8 cellular contexts compared by ENCODE assay signal in the genomic region with DNA sequence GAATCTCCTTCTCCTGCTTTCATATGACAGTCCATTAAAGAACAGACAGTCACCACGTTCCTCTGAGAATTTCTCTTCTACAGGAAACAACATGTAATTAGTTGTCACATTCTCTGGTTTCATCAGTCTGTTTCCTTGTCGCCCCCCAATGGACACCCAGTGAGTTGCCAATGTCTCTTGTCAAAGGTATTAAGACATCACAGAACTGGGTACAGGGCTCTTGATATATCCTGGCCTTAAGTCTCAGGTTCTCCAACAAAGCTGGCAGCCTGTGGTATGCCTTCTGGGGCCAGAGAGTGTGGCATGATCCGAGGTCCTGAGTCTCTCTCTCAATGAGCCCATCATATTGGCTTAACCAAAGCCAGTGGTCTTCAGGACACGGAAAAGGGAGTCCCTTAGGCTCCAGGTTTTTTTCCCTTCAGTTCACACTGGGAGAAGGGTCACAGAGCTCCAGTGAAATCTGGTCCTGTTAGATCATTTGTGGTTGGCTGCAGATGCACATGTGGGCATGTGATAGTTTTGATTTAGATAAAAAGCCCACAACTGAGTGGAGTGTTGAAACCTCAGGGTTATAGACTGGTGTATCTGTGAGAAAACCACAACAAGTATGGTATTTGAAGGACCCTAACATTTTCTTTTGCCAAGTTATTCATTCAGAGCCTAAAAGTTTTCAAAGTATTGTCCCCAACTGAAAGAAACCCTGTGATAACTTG. TPM values are rescaled to one million over a fixed set of nuclear protein-coding genes. Genes with fewer than 3 reads are reported as not detected.
DNase-seq lines count a peak whose midpoint lies in the region; ATAC-seq, FAIRE-seq and TF ChIP-seq lines count a peak whose summit lies in the region.

No MANE protein-coding gene starts in this region.

- DNase-seq in BJ (ENCODE audit: low read depth) (no peak), RCC 7860 (ENCODE audit: low spot score) (peak; percentile 54), endothelial cell (ENCODE audit: low spot score) (peak; percentile 47), NCI-H2196 treated with DMSO at 0.1 percent for 48 hours (lab: John Stamatoyannopoulos, UW; ENCODE audit: unreplicated experiment) (no peak), putamen (ENCODE audit: low spot score) (no peak)

- CTCF ChIA-PET in BJ (lab: Yijun Ruan, JAX), result interaction anchor here (0.6 to 2.6 kb wide), 18 partner anchors 10 to 687 kb away, joined by 3 to 21 read pairs (median 4); no protein-coding TSS in a partner anchor

- H3K27me3 Mint-ChIP-seq in endothelial cell (ENCODE audit: unreplicated experiment) (peaks cover 2% of the 10 kb centered on the region), nephron (ENCODE audit: low read depth) (no peaks in the 10 kb centered on the region)

- POLR2A ChIA-PET in BJ (lab: Charles Lee), result no interaction called here

- FAIRE-seq in RCC 7860 (lab: Jason Lieb, UNC), result peak; percentile 50

- no peak overlapping the region for H3K4me3 ChIP-seq in BJ (ENCODE audit: low read depth, low read length)

- H3K4me1 Mint-ChIP-seq in endothelial cell (ENCODE audit: unreplicated experiment) (peaks cover 7% of the 10 kb centered on the region), nephron (peaks cover 19% of the 10 kb centered on the region)

- no peaks in the 10 kb centered on the region for H3K9me3 Mint-ChIP-seq in endothelial cell (ENCODE audit: unreplicated experiment)
- no peaks in the 10 kb centered on the region for H3K9me3 Mint-ChIP-seq in nephron

- peaks cover 1% of the 10 kb centered on the region for H3K27me3 ChIP-seq in BJ (ENCODE audit: control insufficient read depth, insufficient read depth, low read length)

- H3K36me3 ChIP-seq in BJ (ENCODE audit: control insufficient read depth, insufficient read depth, low read length), result no peaks in the 10 kb centered on the region

- no peak overlapping the region for H3K4me3 Mint-ChIP-seq in endothelial cell (ENCODE audit: unreplicated experiment)
- no peak overlapping the region for H3K4me3 Mint-ChIP-seq in nephron

- TF ChIP-seq CTCF in BJ (IDR thresholded peaks at IDR 0.05; ENCODE audit: insufficient read depth, low read depth, low read length) (peak; percentile 72), endothelial cell (IDR thresholded peaks at IDR 0.05; ENCODE audit: unreplicated experiment) (peak; percentile 20), nephron (IDR thresholded peaks at IDR 0.05; ENCODE audit: unreplicated experiment in 3 of 3) (peak in 2 of 3 experiments; percentile 20 to 36)

- H3K27ac Mint-ChIP-seq in endothelial cell (ENCODE audit: unreplicated experiment), result no peak overlapping the region
- peak overlapping the region; percentile 12 to 61 (median 55) for H3K27ac Mint-ChIP-seq in nephron

- H3K36me3 Mint-ChIP-seq in endothelial cell (ENCODE audit: low read depth, unreplicated experiment), result no peaks in the 10 kb centered on the region
- H3K36me3 Mint-ChIP-seq in nephron (ENCODE audit: low read depth), result no peaks in the 10 kb centered on the region

- ATAC-seq in GM18870 (IDR thresholded peaks at IDR 0.05; ENCODE audit: unreplicated experiment) (peak; percentile 74), HG03354 (IDR thresholded peaks at IDR 0.05; ENCODE audit: poor library complexity, severe bottlenecking, unreplicated experiment) (peak; percentile 87)

RNA-seq across cellular contexts. Expression of a gene that starts 46.9 kb away (rescaled TPM):
- polyA plus RNA-seq in BJ (2011; rRNA removed), result 0.34 and 0.59 TPM in 2 replicates
- polyA minus RNA-seq in BJ (2011; rRNA and poly(A)+ RNA removed), result 0.67 and 1.4 TPM in 2 replicates
- total RNA-seq in endothelial cell (ENCODE audit: unreplicated experiment), result 0.21 TPM

Comparison
In these comparisons a context has a peak if more than half of its experiments do, and no peak if none do; other contexts are left out.
1. DNase-seq: peak in RCC 7860 (single experiment) and endothelial cell (single experiment); none in BJ (single experiment), NCI-H2196 treated with DMSO at 0.1 percent for 48 hours (single experiment) and putamen (single experiment).
2. CTCF ChIP-seq: peak in every context shown above with its lines; median percentile 72 in BJ; 28 in nephron; 20 in endothelial cell.